In the genomic region with DNA sequence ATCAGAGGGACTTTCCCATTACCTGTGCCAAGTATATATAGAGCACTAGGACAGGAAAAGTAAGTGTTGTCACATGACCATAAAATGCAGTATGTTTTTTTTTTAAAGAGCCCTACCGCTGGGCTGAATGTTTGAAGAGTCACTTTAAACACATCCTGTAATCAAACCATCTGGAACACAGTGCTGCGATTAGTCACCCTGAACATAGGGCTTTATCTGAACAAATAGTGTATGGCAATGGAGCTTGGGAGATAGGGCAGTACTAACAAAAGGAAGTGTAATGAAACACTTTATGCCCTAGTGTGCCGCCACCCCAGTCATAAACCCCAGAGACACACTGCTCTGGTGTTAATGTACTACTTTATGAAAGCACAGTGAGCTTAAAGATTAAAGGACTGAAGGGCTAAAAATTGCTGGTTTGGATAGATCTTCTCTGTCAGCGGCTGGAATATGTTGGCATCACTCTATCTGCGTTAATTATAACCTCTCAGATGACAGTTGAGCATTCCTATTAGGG, we compare ENCODE assay signal across 8 cellular contexts.
DNase-seq lines count a peak whose midpoint lies in the region; ATAC-seq lines count a peak whose summit lies in the region.

No MANE protein-coding gene starts in this region.

- H3K4me3 ChIP-seq in duodenal mucosa (ENCODE audit: low read depth in 1 of 2, low read length in 2 of 2) (peak overlapping the region; percentile 28 to 38), neuronal stem cell (ENCODE audit: low read length in 2 of 2) (no peak overlapping the region)
- no peak overlapping the region for H3K4me3 ChIP-seq in naive thymus-derived CD4-positive, alpha-beta T cell (ENCODE audit: low read length)

- no peaks in the 10 kb centered on the region for H3K36me3 ChIP-seq in duodenal mucosa (ENCODE audit: control insufficient read depth in 1 of 2, insufficient read depth in 2 of 2, low read length in 2 of 2)
- no peaks in the 10 kb centered on the region for H3K36me3 ChIP-seq in naive thymus-derived CD4-positive, alpha-beta T cell (ENCODE audit: control insufficient read depth in 2 of 3, insufficient read depth in 3 of 3, low read length in 3 of 3)
- H3K36me3 ChIP-seq in neuronal stem cell (replicated peaks in 1 of 2; ENCODE audit: control insufficient read depth in 2 of 2, insufficient read depth in 2 of 2, low read length in 2 of 2), result peaks cover 3 to 5% of the 10 kb centered on the region in 2 donors

- no peak overlapping the region for H3K4me3 Mint-ChIP-seq in naive thymus-derived CD4-positive, alpha-beta T cell
- H3K4me3 Mint-ChIP-seq in T-helper 2 cell treated with Interferon-gamma antibody and Interleukin-4, amounts not matched to agents 5 μg/mL and 100 μg/mL, for 36 hours, result no peak overlapping the region

- H2BK120ac ChIP-seq in neuronal stem cell (ENCODE audit: low read depth, low read length), result no peak overlapping the region

- no peak overlapping the region for H2BK15ac ChIP-seq in neuronal stem cell (ENCODE audit: low read length)

- H3K9ac ChIP-seq in duodenal mucosa (ENCODE audit: low read depth in 1 of 2, low read length in 2 of 2), result peak overlapping the region in 1 of 2 donors; percentile 30
- H3K9ac ChIP-seq in neuronal stem cell (ENCODE audit: low read depth, low read length, poor library complexity), result no peak overlapping the region

- no peak overlapping the region for H2BK5ac ChIP-seq in neuronal stem cell (ENCODE audit: low read length)

- H3K18ac ChIP-seq in neuronal stem cell (ENCODE audit: low read length), result no peak overlapping the region

- H3K27ac Mint-ChIP-seq in naive thymus-derived CD4-positive, alpha-beta T cell, result no peak overlapping the region
- no peak overlapping the region for H3K27ac Mint-ChIP-seq in T-helper 2 cell treated with Interferon-gamma antibody and Interleukin-4, amounts not matched to agents 5 μg/mL and 100 μg/mL, for 36 hours

- H3K27ac ChIP-seq in duodenal mucosa (ENCODE audit: low read depth, low read length) (peak overlapping the region; percentile 61), neuronal stem cell (replicated peaks; ENCODE audit: low read length) (no peak overlapping the region)
- no peak overlapping the region for H3K27ac ChIP-seq in naive thymus-derived CD4-positive, alpha-beta T cell (ENCODE audit: low read depth, low read length)

- no peaks in the 10 kb centered on the region for H3K27me3 ChIP-seq in duodenal mucosa (ENCODE audit: control insufficient read depth in 1 of 2, insufficient read depth in 2 of 2, low read length in 2 of 2)
- peaks cover 0 to 14% of the 10 kb centered on the region in 2 donors for H3K27me3 ChIP-seq in naive thymus-derived CD4-positive, alpha-beta T cell (ENCODE audit: control insufficient read depth in 2 of 2, insufficient read depth in 2 of 2, low read length in 2 of 2)
- no peaks in the 10 kb centered on the region for H3K27me3 ChIP-seq in neuronal stem cell (ENCODE audit: control insufficient read depth in 3 of 3, insufficient read depth in 3 of 3, low read depth in 1 of 3, low read length in 3 of 3)

- H3K14ac ChIP-seq in neuronal stem cell (ENCODE audit: low read length), result no peak overlapping the region

- WGBS in neuronal stem cell (ENCODE audit: extremely low coverage in 2 of 2, insufficient read length in 2 of 2, insufficient replicate concordance in 1 of 2), 2 donors, result no CpG with 5 or more reads among the region's 5 CpGs

- H3K27me3 Mint-ChIP-seq in naive thymus-derived CD4-positive, alpha-beta T cell, result peaks cover 9 to 31% (median 26%) of the 10 kb centered on the region in 5 donors
- peaks cover 34% of the 10 kb centered on the region for H3K27me3 Mint-ChIP-seq in T-helper 2 cell treated with Interferon-gamma antibody and Interleukin-4, amounts not matched to agents 5 μg/mL and 100 μg/mL, for 36 hours (ENCODE audit: low read depth)

- H3K4me1 Mint-ChIP-seq in naive thymus-derived CD4-positive, alpha-beta T cell, result peaks cover 3 to 16% (median 13%) of the 10 kb centered on the region in 7 donors
- H3K4me1 Mint-ChIP-seq in T-helper 2 cell treated with Interferon-gamma antibody and Interleukin-4, amounts not matched to agents 5 μg/mL and 100 μg/mL, for 36 hours (ENCODE audit: low read depth), result peaks cover 3% of the 10 kb centered on the region

- H3K79me1 ChIP-seq in neuronal stem cell (ENCODE audit: low read depth, low read length), result peaks cover 5% of the 10 kb centered on the region

- H3K23ac ChIP-seq in neuronal stem cell (ENCODE audit: low read depth, low read length, poor library complexity), result no peak overlapping the region

- intact Hi-C loops in naive thymus-derived CD4-positive, alpha-beta T cell (cut with micrococcal nuclease), result no loop called here

- H3K9me3 Mint-ChIP-seq in naive thymus-derived CD4-positive, alpha-beta T cell, result peaks cover 0 to 4% (median 0%) of the 10 kb centered on the region in 11 donors
- no peaks in the 10 kb centered on the region for H3K9me3 Mint-ChIP-seq in T-helper 2 cell treated with Interferon-gamma antibody and Interleukin-4, amounts not matched to agents 5 μg/mL and 100 μg/mL, for 36 hours

- H3K36me3 Mint-ChIP-seq in naive thymus-derived CD4-positive, alpha-beta T cell, result peaks cover 0 to 5% (median 4%) of the 10 kb centered on the region in 5 donors
- H3K36me3 Mint-ChIP-seq in T-helper 2 cell treated with Interferon-gamma antibody and Interleukin-4, amounts not matched to agents 5 μg/mL and 100 μg/mL, for 36 hours (ENCODE audit: low read depth), result no peaks in the 10 kb centered on the region

- CTCF ChIA-PET in naive thymus-derived CD4-positive, alpha-beta T cell (lab: Charles Lee), result no interaction called here

- no peak overlapping the region for H2AFZ ChIP-seq in neuronal stem cell (ENCODE audit: low read length)

- peak; percentile 30 for ATAC-seq in HG03342 (IDR thresholded peaks at IDR 0.05; ENCODE audit: unreplicated experiment)
- peak; percentile 36 for ATAC-seq in naive thymus-derived CD4-positive, alpha-beta T cell

- H3K9me3 ChIP-seq in duodenal mucosa (ENCODE audit: control insufficient read depth in 1 of 2, low read length in 2 of 2) (no peaks in the 10 kb centered on the region), neuronal stem cell (replicated peaks in 1 of 2; ENCODE audit: control insufficient read depth in 2 of 2, insufficient read depth in 1 of 2, low read depth in 1 of 2, low read length in 2 of 2) (no peaks in the 10 kb centered on the region)
- H3K9me3 ChIP-seq in naive thymus-derived CD4-positive, alpha-beta T cell (ENCODE audit: control insufficient read depth in 2 of 3, low read length in 3 of 3), result no peaks in the 10 kb centered on the region

- no peak overlapping the region for H3K4me2 ChIP-seq in neuronal stem cell (ENCODE audit: insufficient read depth, low read length, poor library complexity, severe bottlenecking)

- H3K4me1 ChIP-seq in duodenal mucosa (ENCODE audit: control insufficient read depth in 1 of 2, insufficient read depth in 2 of 2, low read length in 2 of 2) (peaks cover 87 to 88% of the 10 kb centered on the region in 2 donors), neuronal stem cell (ENCODE audit: control insufficient read depth in 2 of 2, insufficient read depth in 1 of 2, low read depth in 1 of 2, low read length in 2 of 2) (peaks cover 49 to 86% of the 10 kb centered on the region in 2 donors)
- H3K4me1 ChIP-seq in naive thymus-derived CD4-positive, alpha-beta T cell (ENCODE audit: control insufficient read depth in 2 of 2, insufficient read depth in 2 of 2, low read length in 2 of 2), result peaks cover under 1 to 3% of the 10 kb centered on the region in 2 donors

- H2BK12ac ChIP-seq in neuronal stem cell (ENCODE audit: low read length), result no peak overlapping the region

- H2AK5ac ChIP-seq in neuronal stem cell (ENCODE audit: low read depth, low read length), result no peak overlapping the region

- no peak overlapping the region for H3K4ac ChIP-seq in neuronal stem cell (ENCODE audit: low read length)

- DNase-seq in AG08396 (ENCODE audit: low spot score), result peak; percentile 68
- DNase-seq in NCI-H524 treated with DMSO at 0.1 percent for 48 hours (lab: John Stamatoyannopoulos, UW), result peak; percentile 89
- DNase-seq in naive thymus-derived CD4-positive, alpha-beta T cell, result no peak
- no peak for DNase-seq in neuronal stem cell (ENCODE audit: low spot score)
- no peak for DNase-seq in activated naive CD4-positive, alpha-beta T cell (lab: John Stamatoyannopoulos, UW)
- no peak for DNase-seq in T-helper 2 cell treated with Interferon-gamma antibody and Interleukin-4, amounts not matched to agents 5 μg/mL and 100 μg/mL, for 36 hours (ENCODE audit: low spot score)

- no peak overlapping the region for H4K91ac ChIP-seq in neuronal stem cell (ENCODE audit: low read depth, low read length, poor library complexity)

- H4K8ac ChIP-seq in neuronal stem cell (ENCODE audit: low read depth, low read length), result no peak overlapping the region

- POLR2A ChIA-PET in naive thymus-derived CD4-positive, alpha-beta T cell (lab: Charles Lee), result no interaction called here

Comparison
In these comparisons a context has a peak if more than half of its experiments do, and no peak if none do; other contexts are left out.
1. DNase-seq: peak in AG08396 (single experiment) and NCI-H524 treated with DMSO at 0.1 percent for 48 hours (single experiment); none in naive thymus-derived CD4-positive, alpha-beta T cell (0 of 9), neuronal stem cell (single experiment), activated naive CD4-positive, alpha-beta T cell (0 of 4) and T-helper 2 cell treated with Interferon-gamma antibody and Interleukin-4, amounts not matched to agents 5 μg/mL and 100 μg/mL, for 36 hours (single experiment).
2. H3K4me3 ChIP-seq: peak in duodenal mucosa (2 of 2); none in naive thymus-derived CD4-positive, alpha-beta T cell (single experiment) and neuronal stem cell (0 of 2).